Comparison of ENCODE assay signal across 9 cellular contexts in genomic region chr20:25057234-25058050, GRCh38. TPM values are rescaled to one million over a fixed set of nuclear protein-coding genes. Genes with fewer than 3 reads are reported as not detected.
DNase-seq lines count a peak whose midpoint lies in the region; ATAC-seq and TF ChIP-seq lines count a peak whose summit lies in the region.
"Had no signal": no experiment of that assay in that cellular context is flagged by ENCODE, and none has a peak within 500 bp of the region (broad histone marks: within the 10 kb centered on the region; RNA-seq: fewer than 3 reads in every experiment).

No MANE protein-coding gene starts in this region.

- TF ChIP-seq CTCF in AG09309 (IDR thresholded peaks at IDR 0.05; ENCODE audit: control insufficient read depth, insufficient read depth, low read depth, low read length, missing control alignments): no peak
- no peak for TF ChIP-seq CTCF in OCI-LY7 (conservative IDR thresholded peaks at IDR 0.05; ENCODE audit: low read length)
- no peak for TF ChIP-seq CTCF in fibroblast of mammary gland (conservative IDR thresholded peaks at IDR 0.05; ENCODE audit: control insufficient read depth, insufficient read depth, low read depth, low read length)
- TF ChIP-seq CTCF in neural crest cell (conservative IDR thresholded peaks at IDR 0.05): no peak

- H3K36me3 ChIP-seq in OCI-LY7 (ENCODE audit: insufficient read depth, low read length) (no peaks in the 10 kb centered on the region), stomach smooth muscle (ENCODE audit: control insufficient read depth in 2 of 2, insufficient read depth in 2 of 2, low read length in 2 of 2) (no peaks in the 10 kb centered on the region)

- no peaks in the 10 kb centered on the region for H3K9me3 ChIP-seq in OCI-LY7 (ENCODE audit: low read length)
- H3K9me3 ChIP-seq in stomach smooth muscle (ENCODE audit: control insufficient read depth in 2 of 2, low read length in 2 of 2): no peaks in the 10 kb centered on the region

- POLR2A ChIA-PET in OCI-LY7 (lab: Charles Lee): no interaction called here

- H2AFZ ChIP-seq in OCI-LY7 (ENCODE audit: low read length): 0 out of 2 replicates have a peak overlapping the region, but pooled peaks have one; percentile 62

- peak overlapping the region; percentile 79 for H3K4me2 ChIP-seq in OCI-LY7 (ENCODE audit: low read length)

- H3K9ac ChIP-seq in stomach smooth muscle (ENCODE audit: low read length in 2 of 2): peak overlapping the region; percentile 78

- H3K4me1 Mint-ChIP-seq in neural crest cell: peaks cover 28% of the 10 kb centered on the region

- H3K79me2 ChIP-seq in OCI-LY7 (ENCODE audit: insufficient read depth, low read depth, low read length): no peaks in the 10 kb centered on the region

- peaks cover 72% of the 10 kb centered on the region for H3K27me3 Mint-ChIP-seq in neural crest cell (ENCODE audit: low read depth)

- H3K27me3 ChIP-seq in stomach smooth muscle (ENCODE audit: control insufficient read depth in 1 of 2, insufficient read depth in 2 of 2, low read length in 2 of 2): no peaks in the 10 kb centered on the region

- CTCF ChIA-PET in OCI-LY7 (lab: Charles Lee; ENCODE audit: unreplicated experiment): no interaction called here

- peak overlapping the region; percentile 71 for H3K27ac Mint-ChIP-seq in neural crest cell (ENCODE audit: unreplicated experiment)

- H3K36me3 Mint-ChIP-seq in neural crest cell (ENCODE audit: low read depth): no peaks in the 10 kb centered on the region

- no peaks in the 10 kb centered on the region for H3K9me2 ChIP-seq in OCI-LY7 (ENCODE audit: insufficient read depth, low read length)

- no peak overlapping the region for H3K27ac ChIP-seq in OCI-LY7 (ENCODE audit: low read depth, low read length, poor library complexity, severe bottlenecking)
- H3K27ac ChIP-seq in stomach smooth muscle (ENCODE audit: low read length): peak overlapping the region; percentile 85

- peak overlapping the region; percentile 78 for H3K4me3 Mint-ChIP-seq in neural crest cell

- no peaks in the 10 kb centered on the region for H4K20me1 ChIP-seq in OCI-LY7 (ENCODE audit: insufficient read depth, low read length)

- peaks cover 23% of the 10 kb centered on the region for H3K4me1 ChIP-seq in OCI-LY7 (ENCODE audit: insufficient read depth, low read length, poor library complexity, severe bottlenecking)
- peaks cover 63% of the 10 kb centered on the region for H3K4me1 ChIP-seq in stomach smooth muscle (ENCODE audit: control insufficient read depth, insufficient read depth, low read length)

- intact Hi-C loops in OCI-LY7 (cut with micrococcal nuclease; ENCODE audit: unreplicated experiment): no loop called here

- no TSS peak for BruUV-seq in OCI-LY7 (replicated peaks; lab: Mats Ljungman, UMichigan)

- H3K9me3 Mint-ChIP-seq in neural crest cell: no peaks in the 10 kb centered on the region

- ATAC-seq in GM18873 (IDR thresholded peaks at IDR 0.05; ENCODE audit: low FRiP score, unreplicated experiment) (peak; percentile 27), HG03135 (IDR thresholded peaks at IDR 0.05; ENCODE audit: unreplicated experiment) (peak; percentile 36)

- DNase-seq in AG09309 (ENCODE audit: low read depth): no peak
- DNase-seq in OCI-LY7 (ENCODE audit: low spot score): no peak
- peak; percentile 66 for DNase-seq in activated T-helper 1 cell treated with Interleukin-2 at 50 U/mL for 16 hours (ENCODE audit: low read depth)
- DNase-seq in fibroblast of mammary gland (ENCODE audit: low read depth): no peak
- peak; percentile 31 for DNase-seq in neural crest cell (ENCODE audit: low read depth, low spot score)

- H3K4me3 ChIP-seq in AG09309 (ENCODE audit: control insufficient read depth, low read depth, low read length) (peak overlapping the region; percentile 71), OCI-LY7 (ENCODE audit: low read depth, low read length, poor library complexity, severe bottlenecking) (peak overlapping the region; percentile 65), fibroblast of mammary gland (ENCODE audit: control insufficient read depth, low read depth, low read length) (peak overlapping the region; percentile 50), stomach smooth muscle (ENCODE audit: low read length in 2 of 2) (peak overlapping the region; percentile 80 to 93)

RNA-seq across cellular contexts. Expression of gene ACSS1, which starts 0.5 kb away (rescaled TPM):
- 0.35 and 0.72 TPM in 2 replicates for total RNA-seq in OCI-LY7 (2014; rRNA removed; shearing (Covaris generic))
- total RNA-seq in OCI-LY7 (2022) (0.30 and 0.40 TPM in 2 replicates), neural crest cell (13.1 and 14.0 TPM in 2 replicates)

RNA-seq across cellular contexts. Expression of gene VSX1, which starts 24.5 kb away (rescaled TPM):
- total RNA-seq in OCI-LY7 (2014; rRNA removed; shearing (Covaris generic)): not detected in 2 replicates
- total RNA-seq in OCI-LY7 (2022): not detected in 2 replicates
- 3.8 and 4.2 TPM in 2 replicates for total RNA-seq in neural crest cell
- total RNA-seq: LHCN-M2 had no signal

Comparison
In these comparisons a context has a peak if more than half of its experiments do, and no peak if none do; other contexts are left out.
1. DNase-seq: peak in activated T-helper 1 cell treated with Interleukin-2 at 50 U/mL for 16 hours (single experiment) and neural crest cell (single experiment); none in AG09309 (single experiment), OCI-LY7 (single experiment) and fibroblast of mammary gland (single experiment).
2. Peak in every context shown above with its lines, with median percentiles within 50 percentile points of each other: H3K4me3 ChIP-seq.